Comparison of ENCODE assay signal across 9 cellular contexts in the genomic region with DNA sequence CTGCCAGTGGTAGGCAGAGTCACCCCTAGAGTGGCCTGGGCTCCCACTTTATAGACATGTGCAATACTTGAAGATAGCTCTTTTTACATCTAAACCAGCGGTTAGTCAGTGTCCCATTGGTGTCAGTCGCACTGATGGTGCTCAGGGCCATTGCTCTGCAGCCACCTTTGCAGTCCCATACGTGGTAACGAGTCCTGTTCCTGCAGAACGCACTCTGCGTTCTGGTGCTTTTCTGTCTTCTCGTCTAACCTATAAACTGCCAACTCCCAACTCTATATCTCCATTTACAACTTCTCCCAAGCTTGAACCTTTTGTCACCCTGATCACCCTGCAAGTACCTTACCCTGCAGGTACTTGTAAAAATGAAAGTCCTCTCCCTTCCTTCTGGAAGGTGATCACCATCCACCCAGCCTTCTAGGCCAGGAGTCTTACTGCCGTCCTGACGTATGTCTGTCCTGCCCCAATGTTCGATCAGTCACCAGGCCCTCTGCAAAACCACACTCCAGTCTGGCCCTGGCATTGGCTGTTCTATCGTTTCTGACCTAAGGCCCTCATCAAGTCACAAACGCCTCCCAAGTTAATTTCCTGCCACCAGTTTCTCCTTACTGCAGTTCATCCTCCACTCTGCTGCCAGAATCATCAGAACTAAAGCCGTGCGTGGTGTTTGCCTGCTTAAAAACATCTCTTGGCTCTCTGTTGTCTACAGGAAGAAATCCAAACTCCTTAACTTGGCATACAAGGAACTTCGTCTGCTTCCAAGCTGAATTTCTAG. TPM values are rescaled to one million over a fixed set of nuclear protein-coding genes. Genes with fewer than 3 reads are reported as not detected.
DNase-seq lines count a peak whose midpoint lies in the region; ATAC-seq and TF ChIP-seq lines count a peak whose summit lies in the region.
"Had no signal": no experiment of that assay in that cellular context is flagged by ENCODE, and none has a peak within 500 bp of the region (broad histone marks: within the 10 kb centered on the region; RNA-seq: fewer than 3 reads in every experiment).

No MANE protein-coding gene starts in this region.

- TF ChIP-seq CTCF in endothelial cell (IDR thresholded peaks at IDR 0.05; ENCODE audit: unreplicated experiment) (no peak), coronary artery (IDR thresholded peaks at IDR 0.05) (no peak)

- H3K36me3 Mint-ChIP-seq in stimulated activated naive CD8-positive, alpha-beta T cell treated with anti-CD3 and anti-CD28 coated beads, Interleukin-15, Interleukin-2, amounts not matched to agents 100 ng/mL and 50 ng/mL, for 24 hours (ENCODE audit: low read depth) = peaks cover 13% of the 10 kb centered on the region
- peaks cover 4% of the 10 kb centered on the region for H3K36me3 Mint-ChIP-seq in endothelial cell (ENCODE audit: low read depth, unreplicated experiment)
- peaks cover 0 to 5% (median 0%) of the 10 kb centered on the region in 3 donors for H3K36me3 Mint-ChIP-seq in naive thymus-derived CD8-positive, alpha-beta T cell

- no peaks in the 10 kb centered on the region for H3K9me3 Mint-ChIP-seq in stimulated activated naive CD8-positive, alpha-beta T cell treated with anti-CD3 and anti-CD28 coated beads, Interleukin-15, Interleukin-2, amounts not matched to agents 100 ng/mL and 50 ng/mL, for 24 hours
- no peaks in the 10 kb centered on the region for H3K9me3 Mint-ChIP-seq in endothelial cell (ENCODE audit: unreplicated experiment)
- no peaks in the 10 kb centered on the region for H3K9me3 Mint-ChIP-seq in naive thymus-derived CD8-positive, alpha-beta T cell

- no peak for ATAC-seq in stimulated activated naive CD8-positive, alpha-beta T cell treated with anti-CD3 and anti-CD28 coated beads, Interleukin-15, Interleukin-2, amounts not matched to agents 100 U/mL and 50 U/mL, for 24 hours
- no peak for ATAC-seq in naive thymus-derived CD8-positive, alpha-beta T cell
- ATAC-seq in GM18870 (IDR thresholded peaks at IDR 0.05; ENCODE audit: unreplicated experiment) (no peak), HG03045 (IDR thresholded peaks at IDR 0.05; ENCODE audit: unreplicated experiment) (no peak), HG03565 (IDR thresholded peaks at IDR 0.05; ENCODE audit: unreplicated experiment) (no peak)

- no peak for DNase-seq in stimulated activated naive CD8-positive, alpha-beta T cell treated with anti-CD3 and anti-CD28 coated beads, Interleukin-15, Interleukin-2, amounts not matched to agents 100 U/mL and 50 U/mL, for 24 hours
- no peak for DNase-seq in endothelial cell (ENCODE audit: low spot score)
- no peak for DNase-seq in naive thymus-derived CD8-positive, alpha-beta T cell
- DNase-seq in coronary artery (ENCODE audit: low spot score) = no peak
- DNase-seq: SJCRH30 had no signal

- POLR2A ChIA-PET in naive thymus-derived CD8-positive, alpha-beta T cell (lab: Charles Lee) = interaction anchor here (1.2 to 14.0 kb wide), 7 partner anchors 9 to 63 kb away, joined by 3 to 139 read pairs (median 6); no protein-coding TSS in a partner anchor

- H3K27ac ChIP-seq in coronary artery = peak overlapping the region in 1 of 2 donors; percentile 37
- H3K27ac ChIP-seq: SJCRH30 had no signal

- H3K4me1 Mint-ChIP-seq in stimulated activated naive CD8-positive, alpha-beta T cell treated with anti-CD3 and anti-CD28 coated beads, Interleukin-15, Interleukin-2, amounts not matched to agents 100 ng/mL and 50 ng/mL, for 24 hours (ENCODE audit: low read depth) = peaks cover 76% of the 10 kb centered on the region
- peaks cover 41% of the 10 kb centered on the region for H3K4me1 Mint-ChIP-seq in endothelial cell (ENCODE audit: unreplicated experiment)
- peaks cover 53 to 85% (median 77%) of the 10 kb centered on the region in 4 donors for H3K4me1 Mint-ChIP-seq in naive thymus-derived CD8-positive, alpha-beta T cell

- H3K27me3 Mint-ChIP-seq in stimulated activated naive CD8-positive, alpha-beta T cell treated with anti-CD3 and anti-CD28 coated beads, Interleukin-15, Interleukin-2, amounts not matched to agents 100 ng/mL and 50 ng/mL, for 24 hours = no peaks in the 10 kb centered on the region
- H3K27me3 Mint-ChIP-seq in endothelial cell (ENCODE audit: unreplicated experiment) = no peaks in the 10 kb centered on the region
- H3K27me3 Mint-ChIP-seq in naive thymus-derived CD8-positive, alpha-beta T cell = no peaks in the 10 kb centered on the region

- peak overlapping the region; percentile 32 for H3K27ac Mint-ChIP-seq in stimulated activated naive CD8-positive, alpha-beta T cell treated with anti-CD3 and anti-CD28 coated beads, Interleukin-15, Interleukin-2, amounts not matched to agents 100 ng/mL and 50 ng/mL, for 24 hours
- peak overlapping the region; percentile 61 for H3K27ac Mint-ChIP-seq in endothelial cell (ENCODE audit: unreplicated experiment)
- peak overlapping the region; percentile 62 to 96 (median 90) for H3K27ac Mint-ChIP-seq in naive thymus-derived CD8-positive, alpha-beta T cell

- no peak overlapping the region for H3K4me3 ChIP-seq in coronary artery
- H3K4me3 ChIP-seq: SJCRH30 had no signal

- H3K4me3 Mint-ChIP-seq in stimulated activated naive CD8-positive, alpha-beta T cell treated with anti-CD3 and anti-CD28 coated beads, Interleukin-15, Interleukin-2, amounts not matched to agents 100 ng/mL and 50 ng/mL, for 24 hours = no peak overlapping the region
- no peak overlapping the region for H3K4me3 Mint-ChIP-seq in endothelial cell (ENCODE audit: unreplicated experiment)
- H3K4me3 Mint-ChIP-seq in naive thymus-derived CD8-positive, alpha-beta T cell = peak overlapping the region in 9 of 10 donors; percentile 32 to 83 (median 59)

RNA-seq across cellular contexts. Expression of gene RREB1, which starts 7.9 kb away (rescaled TPM):
- total RNA-seq in endothelial cell (ENCODE audit: unreplicated experiment) = 57.6 TPM
- total RNA-seq in naive thymus-derived CD8-positive, alpha-beta T cell = 10 to 100 TPM; 47.1 to 53.0 TPM
- polyA plus RNA-seq in naive thymus-derived CD8-positive, alpha-beta T cell = 1 to 10 TPM; 2.5 to 5.8 (median 5.0) TPM

Comparison
In these comparisons a context has a peak if more than half of its experiments do, and no peak if none do; other contexts are left out.
1. H3K27ac Mint-ChIP-seq: peak in every context shown above with its lines; median percentile 90 in naive thymus-derived CD8-positive, alpha-beta T cell; 61 in endothelial cell; 32 in stimulated activated naive CD8-positive, alpha-beta T cell treated with anti-CD3 and anti-CD28 coated beads, Interleukin-15, Interleukin-2, amounts not matched to agents 100 ng/mL and 50 ng/mL, for 24 hours.
2. H3K4me3 Mint-ChIP-seq: peak in naive thymus-derived CD8-positive, alpha-beta T cell (9 of 10); none in stimulated activated naive CD8-positive, alpha-beta T cell treated with anti-CD3 and anti-CD28 coated beads, Interleukin-15, Interleukin-2, amounts not matched to agents 100 ng/mL and 50 ng/mL, for 24 hours (single experiment) and endothelial cell (single experiment).